ENCODE assay signal across 5 cellular contexts in genomic region chr22:50303848-50304527, GRCh38. TPM values are rescaled to one million over a fixed set of nuclear protein-coding genes. Genes with fewer than 3 reads are reported as not detected.
DNase-seq lines count a peak whose midpoint lies in the region; ATAC-seq and TF ChIP-seq lines count a peak whose summit lies in the region.

No MANE protein-coding gene starts in this region.

- no peak for TF ChIP-seq EP300 in gastroesophageal sphincter (IDR thresholded peaks at IDR 0.05)

- TF ChIP-seq POLR2A in gastroesophageal sphincter (IDR thresholded peaks at IDR 0.05) (no peak), testis (IDR thresholded peaks at IDR 0.05) (no peak)

- peak; percentile 69 for DNase-seq in NOMO-1 treated with DMSO at 0.1 percent for 48 hours (lab: John Stamatoyannopoulos, UW; ENCODE audit: unreplicated experiment)
- DNase-seq in testis, result no peak
- no peak for DNase-seq in AG20443 (ENCODE audit: low spot score)
- DNase-seq in AG08395 (ENCODE audit: low spot score), result no peak

- H3K36me3 ChIP-seq in gastroesophageal sphincter (no peaks in the 10 kb centered on the region), testis (ENCODE audit: low read depth, missing control alignments) (no peaks in the 10 kb centered on the region)

- H3K4me3 ChIP-seq in gastroesophageal sphincter (peak overlapping the region in 1 of 2 donors; percentile 94), testis (no peak overlapping the region)

- ATAC-seq in gastroesophageal sphincter, result peak; percentile 2

- intact Hi-C loops in testis (cut with DNase I; ENCODE audit: low total_unique reads), result no loop called here

- no CpG with 5 or more reads among the region's 11 CpGs for WGBS in gastroesophageal sphincter (ENCODE audit: low coverage in 1 of 2), 2 donors
- WGBS in testis, 2 donors, result 60 to 73% methylated on average over 2 to 11 of the region's 11 CpGs

- H3K9me3 ChIP-seq in gastroesophageal sphincter (no peaks in the 10 kb centered on the region), testis (no peaks in the 10 kb centered on the region)

- H3K4me1 ChIP-seq in gastroesophageal sphincter, result peaks cover 4 to 92% (median 81%) of the 10 kb centered on the region in 3 donors
- peaks cover 66% of the 10 kb centered on the region for H3K4me1 ChIP-seq in testis

- TF ChIP-seq CTCF in gastroesophageal sphincter (IDR thresholded peaks at IDR 0.05) (peak in 1 of 4 experiments; percentile 8), testis (IDR thresholded peaks at IDR 0.05) (no peak)

- H3K27me3 ChIP-seq in gastroesophageal sphincter, result no peaks in the 10 kb centered on the region
- H3K27me3 ChIP-seq in testis, result no peaks in the 10 kb centered on the region

- H3K27ac ChIP-seq in gastroesophageal sphincter (peak overlapping the region; percentile 57 to 94 (median 92)), testis (peak overlapping the region; percentile 68 to 87)

RNA-seq across cellular contexts. Expression of gene PLXNB2, which starts 3.5 kb away (rescaled TPM):
- 100 to 1,000 TPM in 2 of 4 donors, 10 to 100 TPM in 2; 93.2 to 207 (median 102) TPM for total RNA-seq in gastroesophageal sphincter
- total RNA-seq in testis, result 100 to 1,000 TPM; 219 to 243 TPM
- 98.0 TPM for polyA plus RNA-seq in testis (ENCODE audit: insufficient read depth, low read depth, low replicate concordance)

RNA-seq across cellular contexts. Expression of gene DENND6B, which starts 22.8 kb away (rescaled TPM):
- 1 to 10 TPM; 2.0 to 4.8 (median 2.8) TPM for total RNA-seq in gastroesophageal sphincter
- 10 to 100 TPM; 17.1 to 18.0 TPM for total RNA-seq in testis
- polyA plus RNA-seq in testis (ENCODE audit: insufficient read depth, low read depth, low replicate concordance), result 22.0 TPM

RNA-seq across cellular contexts. Expression of gene MAPK11, which starts 33.8 kb away (rescaled TPM):
- 10 to 100 TPM in 2 of 4 donors, 1 to 10 TPM in 2; 6.8 to 11.5 (median 10.4) TPM for total RNA-seq in gastroesophageal sphincter
- total RNA-seq in testis, result 10 to 100 TPM in 1 of 2 donors, 1 to 10 TPM in 1; 8.3 to 10.7 TPM
- polyA plus RNA-seq in testis (ENCODE audit: insufficient read depth, low read depth, low replicate concordance), result 6.4 TPM

RNA-seq across cellular contexts. Expression of gene PPP6R2, which starts 39.1 kb away (rescaled TPM):
- total RNA-seq in gastroesophageal sphincter (10 to 100 TPM; 52.2 to 73.5 (median 64.2) TPM), testis (100 to 1,000 TPM; 138 to 142 TPM)
- 123 TPM for polyA plus RNA-seq in testis (ENCODE audit: insufficient read depth, low read depth, low replicate concordance)

RNA-seq across cellular contexts. Expression of gene MAPK12, which starts 42.5 kb away (rescaled TPM):
- total RNA-seq in gastroesophageal sphincter (10 to 100 TPM; 10.1 to 18.4 (median 14.0) TPM), testis (10 to 100 TPM; 22.3 to 25.1 TPM)
- polyA plus RNA-seq in testis (ENCODE audit: insufficient read depth, low read depth, low replicate concordance), result 9.1 TPM
